5 cellular contexts compared by ENCODE assay signal in the genomic region with DNA sequence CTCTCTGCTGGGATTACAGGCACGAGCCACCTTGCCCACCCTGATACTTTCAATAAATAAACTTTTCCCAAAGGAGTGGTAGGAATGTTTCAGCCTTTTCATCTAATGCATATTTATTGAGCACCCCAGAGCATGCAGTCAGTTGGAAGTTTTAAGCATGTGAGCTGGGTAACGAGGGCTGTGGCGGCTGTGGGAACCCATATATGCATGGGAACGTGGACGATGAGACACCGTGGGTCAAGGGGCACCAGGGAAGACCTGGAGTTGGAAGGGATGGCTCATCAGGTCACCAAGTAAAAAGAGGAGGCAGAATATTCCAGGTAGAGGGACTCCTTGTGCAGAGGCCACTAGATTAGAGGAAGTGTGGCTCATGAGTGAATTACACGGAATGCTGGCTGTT.
"Had no signal": no experiment of that assay in that cellular context is flagged by ENCODE, and none has a peak within 500 bp of the region (broad histone marks: within the 10 kb centered on the region; RNA-seq: fewer than 3 reads in every experiment).

No MANE protein-coding gene starts in this region.

- DNase-seq: activated CD8-positive, alpha-beta memory T cell treated with anti-CD3 and anti-CD28 coated beads, Interleukin-2, amount 10 ng/mL, durations not matched to agents 7 days and 5 days; islet precursor cell; mammary epithelial cell had no signal

- H3K27ac ChIP-seq: colonic mucosa had no signal

- H3K9me3 ChIP-seq: colonic mucosa had no signal

- H3K36me3 ChIP-seq: colonic mucosa had no signal

- H3K27me3 ChIP-seq: colonic mucosa had no signal

- FAIRE-seq: endometrium had no signal
